ENCODE assay signal across 26 cellular contexts in the genomic region with DNA sequence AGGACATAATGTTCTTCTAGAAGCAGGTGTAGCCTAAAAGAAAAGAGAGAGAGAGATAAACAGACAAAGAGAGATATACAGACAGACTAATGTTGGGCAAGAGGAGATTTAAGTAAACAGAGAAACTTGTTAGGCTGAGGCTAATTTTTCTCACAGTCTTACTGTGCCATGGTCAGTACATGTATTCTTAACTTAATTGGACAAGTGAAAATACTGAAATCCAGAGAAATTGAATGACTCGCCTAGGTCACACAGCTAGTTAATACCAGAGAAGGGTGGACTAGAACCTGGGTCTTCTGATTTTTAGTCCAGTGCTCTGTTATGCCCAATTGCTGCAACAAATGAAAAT. TPM values are rescaled to one million over a fixed set of nuclear protein-coding genes. Genes with fewer than 3 reads are reported as not detected.
DNase-seq lines count a peak whose midpoint lies in the region; ATAC-seq and TF ChIP-seq lines count a peak whose summit lies in the region.
"Had no signal": no experiment of that assay in that cellular context is flagged by ENCODE, and none has a peak within 500 bp of the region (broad histone marks: within the 10 kb centered on the region; RNA-seq: fewer than 3 reads in every experiment).

No MANE protein-coding gene starts in this region.

- no peaks in the 10 kb centered on the region for H3K9me3 Mint-ChIP-seq in MCF 10A (ENCODE audit: unreplicated experiment)
- no peaks in the 10 kb centered on the region for H3K9me3 Mint-ChIP-seq in brain
- H3K9me3 Mint-ChIP-seq in stimulated activated effector memory CD8-positive, alpha-beta T cell treated with anti-CD3 and anti-CD28 coated beads, Interleukin-12 subunit alpha, Interleukin-12 subunit beta, amount 100 ng/mL, for 72 hours = no peaks in the 10 kb centered on the region
- H3K9me3 Mint-ChIP-seq: activated CD4-positive, alpha-beta T cell treated with anti-CD3 and anti-CD28 coated beads, Interleukin-2, amount 10 ng/mL, durations not matched to agents 24 days and 14 days; activated naive CD8-positive, alpha-beta T cell treated with anti-CD3 and anti-CD28 coated beads, Interleukin-2, amount 10 ng/mL, durations not matched to agents 7 days and 5 days; dendritic cell treated with granulocyte-macrophage colony-stimulating factor and Interleukin-4, amounts not matched to agents 40 ng/mL and 50 ng/mL, for 4 days had no signal

- H2AK5ac ChIP-seq in mesendoderm (ENCODE audit: low read length) = no peak overlapping the region

- in situ Hi-C loops in mammary epithelial cell (cut with MboI; ENCODE audit: low sequenced_read_pairs in 2 of 2) = no loop called here

- H2BK15ac ChIP-seq in mesendoderm (replicated peaks; ENCODE audit: low read depth) = no peak overlapping the region

- H3K4me2 ChIP-seq in mammary epithelial cell (ENCODE audit: insufficient read depth, low read depth, low read length) (no peak overlapping the region), mesendoderm (ENCODE audit: low read length) (no peak overlapping the region)

- H3K36me3 ChIP-seq in mammary epithelial cell (ENCODE audit: insufficient read depth, low read length) (peaks cover 4% of the 10 kb centered on the region), mesendoderm (ENCODE audit: control insufficient read depth, insufficient read depth, low read length) (no peaks in the 10 kb centered on the region)

- no peak overlapping the region for H3K56ac ChIP-seq in mesendoderm (ENCODE audit: low read length)

- H3K4me1 ChIP-seq in mammary epithelial cell (ENCODE audit: insufficient read depth, low read length) (no peaks in the 10 kb centered on the region), mesendoderm (ENCODE audit: control insufficient read depth, low read depth, low read length) (peaks cover 4% of the 10 kb centered on the region)

- no peak overlapping the region for H3K23ac ChIP-seq in mesendoderm (ENCODE audit: low read length)

- DNase-seq in MCF 10A (ENCODE audit: unreplicated experiment) = no peak
- no peak for DNase-seq in mammary epithelial cell
- no peak for DNase-seq in mesendoderm
- no peak for DNase-seq in stimulated activated effector memory CD8-positive, alpha-beta T cell treated with anti-CD3 and anti-CD28 coated beads, Interleukin-12 subunit alpha, Interleukin-12 subunit beta, amount 100 ng/mL, for 72 hours (ENCODE audit: low spot score in 2 of 2)
- no peak for DNase-seq in NCI-H1694 (lab: John Stamatoyannopoulos, UW)
- no peak for DNase-seq in NCI-H1930 (lab: John Stamatoyannopoulos, UW)
- DNase-seq in Kasumi-1 (lab: John Stamatoyannopoulos, UW) = no peak
- DNase-seq: activated CD4-positive, alpha-beta T cell treated with anti-CD3 and anti-CD28 coated beads, Interleukin-2, amount 10 ng/mL, durations not matched to agents 24 days and 14 days; activated CD8-positive, alpha-beta memory T cell treated with anti-CD3 and anti-CD28 coated beads for 24 hours; activated naive CD8-positive, alpha-beta T cell treated with anti-CD3 and anti-CD28 coated beads, Interleukin-2, amount 10 ng/mL, durations not matched to agents 7 days and 5 days; activated T-cell treated with anti-CD3 and anti-CD28 coated beads for 4 hours; AML-193; esophagus squamous epithelium; foreskin melanocyte; KBM-7; kidney glomerular epithelial cell; lower lobe of right lung; NCI-H1417 treated with DMSO at 0.1 percent for 48 hours; stimulated activated CD4-positive, alpha-beta T cell treated with anti-CD3 and anti-CD28 coated beads, Interleukin-12 subunit alpha, Interleukin-12 subunit beta, amount 100 ng/mL, for 4 hours; stimulated activated CD4-positive, alpha-beta T cell treated with anti-CD3 and anti-CD28 coated beads, Interleukin-2, amount 100 ng/mL, for 48 hours; T-helper 9 cell; transverse colon had no signal

- H2AFZ ChIP-seq in mammary epithelial cell (ENCODE audit: low read depth, low read length) = no peak overlapping the region

- H3K79me2 ChIP-seq in mammary epithelial cell (ENCODE audit: insufficient read depth, low read length) = no peaks in the 10 kb centered on the region
- H3K79me2 ChIP-seq in mesendoderm (ENCODE audit: control insufficient read depth, insufficient read depth, low read length) = no peaks in the 10 kb centered on the region

- H3K36me3 Mint-ChIP-seq in MCF 10A (ENCODE audit: insufficient read depth, unreplicated experiment) (peaks cover 39% of the 10 kb centered on the region), brain (peaks cover 13% of the 10 kb centered on the region)
- H3K36me3 Mint-ChIP-seq in stimulated activated effector memory CD8-positive, alpha-beta T cell treated with anti-CD3 and anti-CD28 coated beads, Interleukin-12 subunit alpha, Interleukin-12 subunit beta, amount 100 ng/mL, for 72 hours = peaks cover 27% of the 10 kb centered on the region

- H3K4me3 ChIP-seq in mammary epithelial cell (replicated peaks in 1 of 3; ENCODE audit: insufficient read depth in 1 of 3, low read depth in 2 of 3, low read length in 3 of 3) (no peak overlapping the region), mesendoderm (ENCODE audit: low read length) (no peak overlapping the region)
- H3K4me3 ChIP-seq: esophagus squamous epithelium, lower lobe of right lung, transverse colon had no signal

- no peak overlapping the region for H3K4ac ChIP-seq in mesendoderm (ENCODE audit: low read depth, low read length)

- dilution Hi-C loops in mammary epithelial cell (cut with HindIII; ENCODE audit: low sequenced_read_pairs) = no loop called here

- WGBS in mammary epithelial cell (ENCODE audit: low coverage, missing lambda C conversion rate) = 100% methylated on average over 1 of the region's 1 CpG
- no CpG with 5 or more reads among the region's 1 CpG for WGBS in mesendoderm (ENCODE audit: extremely low coverage, insufficient coverage, low lambda C conversion rate)

- H2BK120ac ChIP-seq in mesendoderm (ENCODE audit: low read depth, low read length) = no peak overlapping the region

- H3K79me1 ChIP-seq in mesendoderm (ENCODE audit: low read length) = no peaks in the 10 kb centered on the region

- no peak for TF ChIP-seq CTCF in MCF 10A (IDR thresholded peaks at IDR 0.05; ENCODE audit: unreplicated experiment)
- TF ChIP-seq CTCF in mammary epithelial cell (conservative IDR thresholded peaks at IDR 0.05 in 1 of 2, IDR thresholded peaks at IDR 0.05 in 1 of 2; ENCODE audit: extremely low read depth in 1 of 2, insufficient read depth in 1 of 2, low read depth in 1 of 2, low read length in 2 of 2) = no peak
- no peak for TF ChIP-seq CTCF in brain (conservative IDR thresholded peaks at IDR 0.05)

- no peak for ATAC-seq in stimulated activated effector memory CD8-positive, alpha-beta T cell treated with anti-CD3 and anti-CD28 coated beads, Interleukin-12 subunit alpha, Interleukin-12 subunit beta, amount 100 ng/mL, for 72 hours
- ATAC-seq: lower lobe of right lung, right cardiac atrium had no signal

- H4K5ac ChIP-seq in mesendoderm (ENCODE audit: low read length) = no peak overlapping the region

- no peaks in the 10 kb centered on the region for H4K20me1 ChIP-seq in mammary epithelial cell (ENCODE audit: insufficient read depth, low read length)

- no peak overlapping the region for H3K4me3 Mint-ChIP-seq in MCF 10A (ENCODE audit: unreplicated experiment)
- H3K4me3 Mint-ChIP-seq in brain = peak overlapping the region; percentile 13 to 67 (median 59)
- H3K4me3 Mint-ChIP-seq in stimulated activated effector memory CD8-positive, alpha-beta T cell treated with anti-CD3 and anti-CD28 coated beads, Interleukin-12 subunit alpha, Interleukin-12 subunit beta, amount 100 ng/mL, for 72 hours = no peak overlapping the region
- H3K4me3 Mint-ChIP-seq: activated CD4-positive, alpha-beta T cell treated with anti-CD3 and anti-CD28 coated beads, Interleukin-2, amount 10 ng/mL, durations not matched to agents 24 days and 14 days; activated naive CD8-positive, alpha-beta T cell treated with anti-CD3 and anti-CD28 coated beads, Interleukin-2, amount 10 ng/mL, durations not matched to agents 7 days and 5 days; dendritic cell treated with granulocyte-macrophage colony-stimulating factor and Interleukin-4, amounts not matched to agents 40 ng/mL and 50 ng/mL, for 4 days had no signal

- intact Hi-C loops in MCF 10A (cut with micrococcal nuclease) (no loop called here), mammary epithelial cell (cut with micrococcal nuclease) (no loop called here)

- no peak overlapping the region for H4K8ac ChIP-seq in mesendoderm (ENCODE audit: low read depth, low read length)

- H3K18ac ChIP-seq in mesendoderm (ENCODE audit: low read length) = peak overlapping the region; percentile 39

- no peaks in the 10 kb centered on the region for H3K9me3 ChIP-seq in mammary epithelial cell (replicated peaks; ENCODE audit: insufficient read depth, low read length)
- H3K9me3 ChIP-seq: esophagus squamous epithelium, lower lobe of right lung, neutrophil, transverse colon had no signal

- H3K9ac ChIP-seq in mammary epithelial cell (ENCODE audit: insufficient read depth, low read length) (no peak overlapping the region), mesendoderm (ENCODE audit: low read length) (no peak overlapping the region)

- H3K27ac ChIP-seq in mammary epithelial cell (ENCODE audit: insufficient read depth, low read depth, low read length) = no peak overlapping the region
- H3K27ac ChIP-seq in mesendoderm (ENCODE audit: low read depth, low read length) = no peak overlapping the region
- H3K27ac ChIP-seq: lower lobe of right lung, neutrophil had no signal

- H3K27me3 Mint-ChIP-seq in MCF 10A (ENCODE audit: insufficient read depth, unreplicated experiment) (no peaks in the 10 kb centered on the region), brain (no peaks in the 10 kb centered on the region)
- H3K27me3 Mint-ChIP-seq: activated CD4-positive, alpha-beta T cell treated with anti-CD3 and anti-CD28 coated beads, Interleukin-2, amount 10 ng/mL, durations not matched to agents 24 days and 14 days; activated naive CD8-positive, alpha-beta T cell treated with anti-CD3 and anti-CD28 coated beads, Interleukin-2, amount 10 ng/mL, durations not matched to agents 7 days and 5 days; dendritic cell treated with granulocyte-macrophage colony-stimulating factor and Interleukin-4, amounts not matched to agents 40 ng/mL and 50 ng/mL, for 4 days had no signal

- H3K4me1 Mint-ChIP-seq in MCF 10A (ENCODE audit: insufficient read depth, unreplicated experiment) (peaks cover 6% of the 10 kb centered on the region), brain (peaks cover 61% of the 10 kb centered on the region)
- H3K4me1 Mint-ChIP-seq in stimulated activated effector memory CD8-positive, alpha-beta T cell treated with anti-CD3 and anti-CD28 coated beads, Interleukin-12 subunit alpha, Interleukin-12 subunit beta, amount 100 ng/mL, for 72 hours = no peaks in the 10 kb centered on the region

- no TSS peak for BruUV-seq in MCF 10A (replicated peaks; lab: Mats Ljungman, UMichigan)
- no TSS peak for BruUV-seq in mammary epithelial cell (replicated peaks; lab: Mats Ljungman, UMichigan)

- H3K27ac Mint-ChIP-seq in MCF 10A (ENCODE audit: low read depth, unreplicated experiment) = peak overlapping the region; percentile 13
- H3K27ac Mint-ChIP-seq in brain = peak overlapping the region; percentile 68 to 91 (median 84)
- peak overlapping the region; percentile 30 for H3K27ac Mint-ChIP-seq in stimulated activated effector memory CD8-positive, alpha-beta T cell treated with anti-CD3 and anti-CD28 coated beads, Interleukin-12 subunit alpha, Interleukin-12 subunit beta, amount 100 ng/mL, for 72 hours
- H3K27ac Mint-ChIP-seq: activated CD4-positive, alpha-beta T cell treated with anti-CD3 and anti-CD28 coated beads, Interleukin-2, amount 10 ng/mL, durations not matched to agents 24 days and 14 days; activated naive CD8-positive, alpha-beta T cell treated with anti-CD3 and anti-CD28 coated beads, Interleukin-2, amount 10 ng/mL, durations not matched to agents 7 days and 5 days; dendritic cell treated with granulocyte-macrophage colony-stimulating factor and Interleukin-4, amounts not matched to agents 40 ng/mL and 50 ng/mL, for 4 days had no signal

- no peak overlapping the region for H2BK5ac ChIP-seq in mesendoderm (ENCODE audit: low read length)

- H3K27me3 ChIP-seq in mammary epithelial cell (ENCODE audit: insufficient read depth, low read length) (no peaks in the 10 kb centered on the region), mesendoderm (ENCODE audit: insufficient read depth, low read length, poor library complexity) (no peaks in the 10 kb centered on the region)
- H3K27me3 ChIP-seq: esophagus squamous epithelium, neutrophil, transverse colon had no signal

- CTCF ChIA-PET in MCF 10A (lab: Yijun Ruan, JAX) = no interaction called here
- CTCF ChIA-PET in mammary epithelial cell (lab: Charles Lee; ENCODE audit: low non-redundant PET) = no interaction called here

- POLR2A ChIA-PET in MCF 10A (lab: Yijun Ruan, JAX) = no interaction called here

RNA-seq across cellular contexts. Expression of gene ZNF609, which starts 6.7 kb away (rescaled TPM):
- total RNA-seq in MCF 10A (2022) (45.0 and 49.0 TPM in 2 replicates), mammary epithelial cell (10 to 100 TPM; 24.3 to 38.1 TPM)
- polyA plus RNA-seq in mammary epithelial cell (13.3 TPM), brain (ENCODE audit: insufficient read depth, low read depth, low replicate concordance) (29.4 TPM)
- polyA minus RNA-seq in mammary epithelial cell = 132 TPM
- 22.4 TPM for polyA plus RNA-seq in mesendoderm (2013, experiment 1 of 2)
- polyA plus RNA-seq in mesendoderm (2013, experiment 2 of 2) = 23.3 TPM

Comparison
In these comparisons a context has a peak if more than half of its experiments do, and no peak if none do; other contexts are left out.
1. H3K27ac Mint-ChIP-seq: peak in every context shown above with its lines; median percentile 84 in brain; 30 in stimulated activated effector memory CD8-positive, alpha-beta T cell treated with anti-CD3 and anti-CD28 coated beads, Interleukin-12 subunit alpha, Interleukin-12 subunit beta, amount 100 ng/mL, for 72 hours; 13 in MCF 10A.
2. H3K4me3 Mint-ChIP-seq: peak in brain (5 of 5); none in MCF 10A (single experiment) and stimulated activated effector memory CD8-positive, alpha-beta T cell treated with anti-CD3 and anti-CD28 coated beads, Interleukin-12 subunit alpha, Interleukin-12 subunit beta, amount 100 ng/mL, for 72 hours (single experiment).